Comparison of ENCODE assay signal across 13 cellular contexts in genomic region chr9:105431413-105432246, GRCh38.
"Had no signal": no experiment of that assay in that cellular context is flagged by ENCODE, and none has a peak within 500 bp of the region (broad histone marks: within the 10 kb centered on the region; RNA-seq: fewer than 3 reads in every experiment).

No MANE protein-coding gene starts in this region.

- H3K9me3 ChIP-seq: breast epithelium, gastroesophageal sphincter, prostate gland, spleen had no signal

- H3K27ac ChIP-seq: breast epithelium, gastroesophageal sphincter, prostate gland, spleen had no signal

- DNase-seq: activated CD4-positive, alpha-beta T cell treated with anti-CD3 and anti-CD28 coated beads, Interleukin-2, amount 50 U/mL, for 1 hour; activated CD4-positive, CD25-positive, alpha-beta regulatory T cell treated with anti-CD3 and anti-CD28 coated beads, Interleukin-2, amount 50 U/mL, for 72 hours; activated effector memory CD4-positive, alpha-beta T cell treated with anti-CD3 and anti-CD28 coated beads, Interleukin-2, amount 50 U/mL, for 16 hours; activated naive CD4-positive, alpha-beta T cell treated with anti-CD3 and anti-CD28 coated beads, Interleukin-2, amount 50 U/mL, for 16 hours; activated T-cell treated with anti-CD3 and anti-CD28 coated beads, Interleukin-2, amount 50 U/mL, for 72 hours; effector CD8-positive, alpha-beta T cell; spleen; stimulated activated CD4-positive, alpha-beta T cell treated with anti-CD3 and anti-CD28 coated beads, Interleukin-4, amount 100 ng/mL, for 4 hours; T-cell had no signal

- H3K36me3 ChIP-seq: breast epithelium, gastroesophageal sphincter, prostate gland, spleen had no signal

- H3K4me1 ChIP-seq: breast epithelium, prostate gland, spleen had no signal

- H3K27me3 ChIP-seq: breast epithelium, gastroesophageal sphincter, spleen had no signal

- H3K4me3 ChIP-seq: breast epithelium, gastroesophageal sphincter, lung, prostate gland, spleen had no signal
